In genomic region chr1:1921901-1922753, GRCh38 we compare ENCODE assay signal across 16 cellular contexts. TPM values are rescaled to one million over a fixed set of nuclear protein-coding genes. Genes with fewer than 3 reads are reported as not detected.
"Had no signal": no experiment of that assay in that cellular context is flagged by ENCODE, and none has a peak within 500 bp of the region (broad histone marks: within the 10 kb centered on the region; RNA-seq: fewer than 3 reads in every experiment).

No MANE protein-coding gene starts in this region.

- H3K9me3 ChIP-seq: tibial artery had no signal

- H3K27ac ChIP-seq: tibial artery, VCaP had no signal

- DNase-seq: activated CD4-positive, alpha-beta T cell treated with anti-CD3 and anti-CD28 coated beads, Interleukin-2, amount 10 ng/mL, durations not matched to agents 24 days and 14 days; activated CD8-positive, alpha-beta T cell treated with anti-CD3 and anti-CD28 coated beads, Interleukin-2, amount 10 ng/mL, durations not matched to agents 7 days and 5 days; activated gamma-delta T cell treated with Interleukin-2 at 50 U/mL for 16 hours; activated T-cell treated with anti-CD3 and anti-CD28 coated beads, Interleukin-2, amount 50 U/mL, for 1 hour; caudate nucleus; effector CD8-positive, alpha-beta T cell; erythroblast; foreskin fibroblast; nucleus accumbens; stimulated activated CD4-positive, alpha-beta T cell treated with anti-CD3 and anti-CD28 coated beads, Interleukin-1b, Interleukin-23, amount 100 ng/mL, for 48 hours; T-cell; tibial artery had no signal

- H3K4me3 ChIP-seq: tibial artery had no signal

- H3K36me3 ChIP-seq: tibial artery had no signal

- ATAC-seq: activated CD4-positive, CD25-positive, alpha-beta regulatory T cell treated with anti-CD3 and anti-CD28 coated beads, Interleukin-2, amount 50 U/mL, for 24 hours; activated CD8-positive, alpha-beta T cell treated with anti-CD3 and anti-CD28 coated beads, Interleukin-2, amount 10 ng/mL, durations not matched to agents 7 days and 5 days; T-cell had no signal

RNA-seq across cellular contexts. Expression of gene TMEM52, which starts 3.0 kb away (rescaled TPM):
- total RNA-seq: aorta had no signal

RNA-seq across cellular contexts. Expression of gene CALML6, which starts 7.1 kb away (rescaled TPM):
- total RNA-seq: activated CD4-positive, alpha-beta T cell treated with anti-CD3 and anti-CD28 coated beads, Interleukin-2, amount 10 ng/mL, durations not matched to agents 24 days and 14 days; mononuclear cell had no signal
